14 cellular contexts compared by ENCODE assay signal in genomic region chr3:194321666-194322640, GRCh38. TPM values are rescaled to one million over a fixed set of nuclear protein-coding genes. Genes with fewer than 3 reads are reported as not detected.
DNase-seq lines count a peak whose midpoint lies in the region; ATAC-seq and TF ChIP-seq lines count a peak whose summit lies in the region.
"Had no signal": no experiment of that assay in that cellular context is flagged by ENCODE, and none has a peak within 500 bp of the region (broad histone marks: within the 10 kb centered on the region; RNA-seq: fewer than 3 reads in every experiment).

No MANE protein-coding gene starts in this region.

- DNase-seq in NCI-H510A treated with DMSO at 0.1 percent for 48 hours (lab: John Stamatoyannopoulos, UW): peak; percentile 64
- DNase-seq in NCI-H510A (lab: John Stamatoyannopoulos, UW): no peak
- DNase-seq in KBM-7: peak; percentile 78
- no peak for DNase-seq in chondrocyte (ENCODE audit: low spot score)
- DNase-seq in trophoblast cell: no peak
- DNase-seq in naive thymus-derived CD8-positive, alpha-beta T cell: no peak
- no peak for DNase-seq in GM13977 (ENCODE audit: low spot score)
- DNase-seq: colonic mucosa, nucleus accumbens had no signal

- peak overlapping the region; percentile 62 for H3K27ac Mint-ChIP-seq in chondrocyte (ENCODE audit: unreplicated experiment)
- H3K27ac Mint-ChIP-seq in naive thymus-derived CD8-positive, alpha-beta T cell: peak overlapping the region in 3 of 10 donors; percentile 17 to 90 (median 60)

- H2AK5ac ChIP-seq in trophoblast cell (ENCODE audit: low read length): no peak overlapping the region

- H3K4me3 Mint-ChIP-seq in chondrocyte (ENCODE audit: unreplicated experiment): no peak overlapping the region
- peak overlapping the region in 3 of 10 donors; percentile 7 to 49 (median 15) for H3K4me3 Mint-ChIP-seq in naive thymus-derived CD8-positive, alpha-beta T cell

- H3K18ac ChIP-seq in trophoblast cell (ENCODE audit: low read length): no peak overlapping the region

- TF ChIP-seq CTCF in chondrocyte (IDR thresholded peaks at IDR 0.05) (no peak), GM13977 (IDR thresholded peaks at IDR 0.05; ENCODE audit: extremely low read depth, insufficient read depth, missing control alignments) (no peak)

- peaks cover 4% of the 10 kb centered on the region for H3K27me3 ChIP-seq in trophoblast cell (ENCODE audit: insufficient read depth, low read length)
- H3K27me3 ChIP-seq: colonic mucosa had no signal

- peak overlapping the region; percentile 25 for H3K4me3 ChIP-seq in trophoblast cell (ENCODE audit: low read depth, low read length)
- H3K4me3 ChIP-seq: colonic mucosa had no signal

- H2BK120ac ChIP-seq in trophoblast cell (ENCODE audit: insufficient read depth, low read length, poor library complexity): no peak overlapping the region

- no peak overlapping the region for H4K12ac ChIP-seq in trophoblast cell (ENCODE audit: low read depth, low read length)

- H4K91ac ChIP-seq in trophoblast cell (ENCODE audit: low read depth, low read length): no peak overlapping the region

- H4K8ac ChIP-seq in trophoblast cell (ENCODE audit: low read depth, low read length): no peak overlapping the region

- in situ Hi-C loops in KBM-7 (cut with MboI; ENCODE audit: low pct_unique_long_range_greater_than_20kb, low sequenced_read_pairs) (no loop called here), GM13977 (cut with MboI; ENCODE audit: low pct_unique_long_range_greater_than_20kb, low sequenced_read_pairs, unreplicated experiment) (loop anchor here (25.0 kb wide), 1 partner anchor 660 kb away; no protein-coding TSS in a partner anchor)

- H2BK12ac ChIP-seq in trophoblast cell (ENCODE audit: low read length): no peak overlapping the region

- no CpG with 5 or more reads among the region's 26 CpGs for WGBS in trophoblast cell (ENCODE audit: extremely low coverage, insufficient coverage, insufficient read length)

- no peaks in the 10 kb centered on the region for H3K36me3 ChIP-seq in trophoblast cell (ENCODE audit: control insufficient read depth in 1 of 2, insufficient read depth in 2 of 2, low read length in 2 of 2)
- H3K36me3 ChIP-seq: colonic mucosa had no signal

- H2AFZ ChIP-seq in trophoblast cell (ENCODE audit: insufficient read depth, low read length, poor library complexity): no peak overlapping the region

- H3K14ac ChIP-seq in trophoblast cell (ENCODE audit: low read length): no peak overlapping the region

- no peaks in the 10 kb centered on the region for H3K79me2 ChIP-seq in trophoblast cell (ENCODE audit: control insufficient read depth, insufficient read depth, low read length, poor library complexity)

- H3K36me3 Mint-ChIP-seq in chondrocyte (ENCODE audit: low read depth): peaks cover 5% of the 10 kb centered on the region
- peaks cover 0 to 9% (median 0%) of the 10 kb centered on the region in 3 donors for H3K36me3 Mint-ChIP-seq in naive thymus-derived CD8-positive, alpha-beta T cell

- no peak overlapping the region for H2BK5ac ChIP-seq in trophoblast cell (ENCODE audit: low read depth, low read length, poor library complexity)

- no peak overlapping the region for H3K27ac ChIP-seq in trophoblast cell (ENCODE audit: low read depth, low read length)
- H3K27ac ChIP-seq: colonic mucosa had no signal

- peaks cover 14% of the 10 kb centered on the region for H3K4me1 Mint-ChIP-seq in chondrocyte (ENCODE audit: low read depth)
- H3K4me1 Mint-ChIP-seq in naive thymus-derived CD8-positive, alpha-beta T cell: peaks cover 0 to 5% (median 2%) of the 10 kb centered on the region in 4 donors

- no peak overlapping the region for H3K9ac ChIP-seq in trophoblast cell (ENCODE audit: low read length)

- POLR2A ChIA-PET in naive thymus-derived CD8-positive, alpha-beta T cell (lab: Charles Lee): no interaction called here

- no peak for ATAC-seq in naive thymus-derived CD8-positive, alpha-beta T cell
- no peak for ATAC-seq in HG02973 (IDR thresholded peaks at IDR 0.05; ENCODE audit: unreplicated experiment)

- H3K23ac ChIP-seq in trophoblast cell (ENCODE audit: low read length): no peak overlapping the region

- no peaks in the 10 kb centered on the region for H3K79me1 ChIP-seq in trophoblast cell (ENCODE audit: low read length)

- H3K4me2 ChIP-seq in trophoblast cell (ENCODE audit: low read length): no peak overlapping the region

- H3K9me3 Mint-ChIP-seq in chondrocyte (ENCODE audit: low read depth): peaks cover 14% of the 10 kb centered on the region
- H3K9me3 Mint-ChIP-seq in naive thymus-derived CD8-positive, alpha-beta T cell: peaks cover 0 to 13% (median 6%) of the 10 kb centered on the region in 9 donors

- peaks cover 5 to 20% of the 10 kb centered on the region in 2 experiments for H3K4me1 ChIP-seq in trophoblast cell (ENCODE audit: control insufficient read depth in 1 of 2, insufficient read depth in 2 of 2, low read length in 2 of 2)

- H3K4ac ChIP-seq in trophoblast cell (ENCODE audit: low read depth, low read length): no peak overlapping the region

- H3K27me3 Mint-ChIP-seq in chondrocyte (ENCODE audit: low read depth): peaks cover 12% of the 10 kb centered on the region
- H3K27me3 Mint-ChIP-seq in naive thymus-derived CD8-positive, alpha-beta T cell: peaks cover 9 to 29% (median 22%) of the 10 kb centered on the region in 5 donors

- H3K9me3 ChIP-seq in trophoblast cell (ENCODE audit: insufficient read depth, low read depth, low read length): peaks cover 28% of the 10 kb centered on the region
- H3K9me3 ChIP-seq: colonic mucosa had no signal

RNA-seq across cellular contexts. Expression of gene CPN2, which starts 29.2 kb away (rescaled TPM):
- not detected in 3 replicates for total RNA-seq in chondrocyte
- 0.01 TPM in 2 replicates for polyA plus RNA-seq in trophoblast cell (2013)
- total RNA-seq in naive thymus-derived CD8-positive, alpha-beta T cell: not detected
- not detected for polyA plus RNA-seq in naive thymus-derived CD8-positive, alpha-beta T cell
- total RNA-seq: fibroblast of lung, M059J, OCI-LY7, skeletal muscle tissue had no signal
- polyA plus RNA-seq: fibroblast of lung had no signal

RNA-seq across cellular contexts. Expression of gene LRRC15, which starts 47.6 kb away (rescaled TPM):
- 0.18 to 1.7 TPM (median 0.22 TPM) in 3 replicates for total RNA-seq in chondrocyte
- 2.4 and 2.6 TPM in 2 replicates for polyA plus RNA-seq in trophoblast cell (2013)
- not detected for total RNA-seq in naive thymus-derived CD8-positive, alpha-beta T cell
- not detected for polyA plus RNA-seq in naive thymus-derived CD8-positive, alpha-beta T cell
- total RNA-seq: OCI-LY7 had no signal

Comparison
In these comparisons a context has a peak if more than half of its experiments do, and no peak if none do; other contexts are left out.
1. DNase-seq: peak in NCI-H510A treated with DMSO at 0.1 percent for 48 hours (single experiment) and KBM-7 (single experiment); none in NCI-H510A (single experiment), chondrocyte (single experiment), trophoblast cell (0 of 2), naive thymus-derived CD8-positive, alpha-beta T cell (0 of 10) and GM13977 (single experiment).